8 cellular contexts compared by ENCODE assay signal in genomic region chr2:28622101-28622499, GRCh38.
DNase-seq lines count a peak whose midpoint lies in the region; ATAC-seq and TF ChIP-seq lines count a peak whose summit lies in the region.

No MANE protein-coding gene starts in this region.

- no peak for TF ChIP-seq CTCF in CD4-positive, alpha-beta T cell (IDR thresholded peaks at IDR 0.05)
- TF ChIP-seq CTCF in VCaP (conservative IDR thresholded peaks at IDR 0.05), result no peak
- TF ChIP-seq CTCF in esophagus squamous epithelium (IDR thresholded peaks at IDR 0.05), result no peak
- no peak for TF ChIP-seq CTCF in parathyroid adenoma (IDR thresholded peaks at IDR 0.05)

- H3K4me1 Mint-ChIP-seq in CD4-positive, alpha-beta T cell (ENCODE audit: low read depth), result peaks cover 92% of the 10 kb centered on the region

- H3K9me3 ChIP-seq in CD4-positive, alpha-beta T cell (ENCODE audit: control insufficient read depth, low read length), result no peaks in the 10 kb centered on the region
- no peaks in the 10 kb centered on the region for H3K9me3 ChIP-seq in esophagus squamous epithelium
- no peaks in the 10 kb centered on the region for H3K9me3 ChIP-seq in parathyroid adenoma (ENCODE audit: control insufficient read depth, low read length)

- H3K79me2 ChIP-seq in parathyroid adenoma, result peaks cover 5% of the 10 kb centered on the region

- POLR2A ChIA-PET in CD4-positive, alpha-beta T cell (lab: Charles Lee), result interaction anchor here (0.9 to 7.7 kb wide), 7 partner anchors 8 to 248 kb away, joined by 3 to 49 read pairs (median 7); partner anchors contain the start of genes PPP1CB and TRMT61B

- no peaks in the 10 kb centered on the region for H3K36me3 Mint-ChIP-seq in CD4-positive, alpha-beta T cell (ENCODE audit: low read depth)

- H3K4me3 Mint-ChIP-seq in CD4-positive, alpha-beta T cell, result peak overlapping the region; percentile 76

- H3K36me3 ChIP-seq in esophagus squamous epithelium (no peaks in the 10 kb centered on the region), parathyroid adenoma (ENCODE audit: control insufficient read depth, insufficient read depth, low read length) (no peaks in the 10 kb centered on the region)

- intact Hi-C loops in CD4-positive, alpha-beta T cell (cut with DNase I, micrococcal nuclease), result loop anchor here in 1 of 2 experiments (10.0 kb wide), 1 partner anchor 63 kb away; no protein-coding TSS in a partner anchor
- intact Hi-C loops in esophagus squamous epithelium (cut with DNase I), result no loop called here

- H3K27ac ChIP-seq in CD4-positive, alpha-beta T cell (ENCODE audit: low read depth, low read length), result peak overlapping the region; percentile 93
- peak overlapping the region; percentile 90 for H3K27ac ChIP-seq in VCaP
- H3K27ac ChIP-seq in esophagus squamous epithelium, result peak overlapping the region; percentile 80 to 96 (median 92)
- H3K27ac ChIP-seq in parathyroid adenoma, result peak overlapping the region; percentile 89

- TF ChIP-seq POLR2A in esophagus squamous epithelium (IDR thresholded peaks at IDR 0.05), result no peak

- H3K4me1 ChIP-seq in esophagus squamous epithelium (peaks cover 32 to 92% (median 50%) of the 10 kb centered on the region in 3 donors), parathyroid adenoma (peaks cover 29% of the 10 kb centered on the region)

- no peaks in the 10 kb centered on the region for H3K9me3 Mint-ChIP-seq in CD4-positive, alpha-beta T cell

- H3K4me2 ChIP-seq in parathyroid adenoma (ENCODE audit: low read length), result peak overlapping the region; percentile 23

- no peaks in the 10 kb centered on the region for H3K27me3 ChIP-seq in CD4-positive, alpha-beta T cell (ENCODE audit: control insufficient read depth, insufficient read depth, low read length)
- H3K27me3 ChIP-seq in esophagus squamous epithelium (no peaks in the 10 kb centered on the region), parathyroid adenoma (ENCODE audit: control insufficient read depth, insufficient read depth, low read length) (no peaks in the 10 kb centered on the region)

- CTCF ChIA-PET in CD4-positive, alpha-beta T cell (lab: Charles Lee), result interaction anchor here (1.2 to 6.1 kb wide), 3 partner anchors 28 to 55 kb away, joined by 3 to 60 read pairs (median 14); no protein-coding TSS in a partner anchor

- no peak for DNase-seq in CD4-positive, alpha-beta T cell
- no peak for DNase-seq in esophagus squamous epithelium (lab: John Stamatoyannopoulos, UW)
- no peak for DNase-seq in NCI-H1048 (lab: John Stamatoyannopoulos, UW)

- H3K27ac Mint-ChIP-seq in CD4-positive, alpha-beta T cell, result no peak overlapping the region

- H3K4me3 ChIP-seq in esophagus squamous epithelium (peak overlapping the region in 1 of 4 donors; percentile 37), parathyroid adenoma (ENCODE audit: low read depth, low read length) (no peak overlapping the region)

- WGBS in esophagus squamous epithelium, 2 donors, result 26 to 38% methylated on average over 2 of the region's 2 CpGs

- no peaks in the 10 kb centered on the region for H3K27me3 Mint-ChIP-seq in CD4-positive, alpha-beta T cell

- H3K9ac ChIP-seq in parathyroid adenoma, result no peak overlapping the region

- peak overlapping the region; percentile 84 for H2AFZ ChIP-seq in parathyroid adenoma

- ATAC-seq in CD4-positive, alpha-beta T cell (ENCODE audit: poor library complexity), result peak; percentile 15
- ATAC-seq in HG03457 (IDR thresholded peaks at IDR 0.05; ENCODE audit: unreplicated experiment) (no peak), GM18868 (IDR thresholded peaks at IDR 0.05; ENCODE audit: unreplicated experiment) (no peak), GM19035 (IDR thresholded peaks at IDR 0.05; ENCODE audit: unreplicated experiment) (no peak)
